In the genomic region with DNA sequence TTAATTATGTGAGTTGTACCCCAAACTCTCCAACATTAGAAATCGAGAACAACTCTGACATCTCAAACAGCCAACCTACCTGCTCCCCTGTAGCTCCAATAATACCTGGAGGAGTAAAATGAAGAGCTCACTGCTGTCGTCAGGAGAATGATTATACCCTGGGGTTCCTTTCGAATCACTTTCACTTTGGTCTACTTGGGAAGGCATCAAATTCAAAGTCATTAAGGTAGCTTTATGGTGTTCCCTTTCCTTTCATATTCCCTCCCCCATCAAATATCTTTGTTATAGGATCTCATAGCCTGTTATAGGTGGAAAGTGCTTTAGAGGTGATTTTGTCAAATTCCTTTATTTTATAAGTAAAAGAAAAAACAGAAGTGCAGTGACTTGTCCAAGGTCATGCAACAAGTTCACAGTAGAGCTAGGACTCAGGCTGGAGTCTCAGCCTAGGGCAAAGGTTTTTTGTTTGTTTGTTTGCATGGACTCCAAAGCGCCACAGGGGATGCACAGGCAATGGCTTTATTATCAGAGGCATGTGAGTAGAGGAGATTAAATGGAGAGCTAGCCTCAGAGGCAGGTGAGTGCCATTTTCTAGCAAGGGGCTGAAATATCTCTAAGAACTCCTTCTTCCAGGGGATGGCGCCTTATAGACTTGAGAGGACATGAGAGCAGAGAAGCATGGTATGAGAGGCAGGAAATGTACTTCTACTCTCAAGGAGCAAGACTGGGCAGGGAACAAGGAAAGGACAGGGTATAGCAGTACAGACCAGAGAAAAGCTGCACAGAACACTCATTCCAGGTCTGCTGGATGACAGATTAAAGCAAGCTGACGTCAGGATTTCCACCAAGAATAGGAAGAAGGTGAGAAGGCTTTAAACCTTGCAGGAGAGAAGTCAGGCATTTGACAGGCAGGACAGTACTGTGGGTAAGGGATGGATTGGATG, we compare ENCODE assay signal across 33 cellular contexts.
A peak's percentile ranks its signal among the peaks of the same experiment; 100 is the strongest.
DNase-seq lines count a peak whose midpoint lies in the region; ATAC-seq and TF ChIP-seq lines count a peak whose summit lies in the region.
"Had no signal": no experiment of that assay in that cellular context is flagged by ENCODE, and none has a peak within 500 bp of the region (broad histone marks: within the 10 kb centered on the region; RNA-seq: fewer than 3 reads in every experiment).

No MANE protein-coding gene starts in this region.

- H3K9ac ChIP-seq in H9 (ENCODE audit: extremely low read depth, insufficient read length, low read length): no peak overlapping the region
- H3K9ac ChIP-seq: SK-N-SH had no signal

- H2BK15ac ChIP-seq in H9 (ENCODE audit: low read depth, low read length): no peak overlapping the region

- H3K4me2 ChIP-seq in H9 (ENCODE audit: insufficient read depth, insufficient read length, low read length): no peak overlapping the region
- H3K4me2 ChIP-seq: SK-N-SH, smooth muscle cell had no signal

- no peak overlapping the region for H4K91ac ChIP-seq in H9 (ENCODE audit: insufficient read length, low read depth, low read length)

- no peaks in the 10 kb centered on the region for H3K9me3 ChIP-seq in H9 (ENCODE audit: control insufficient read depth, low read depth, low read length)
- no peaks in the 10 kb centered on the region for H3K9me3 ChIP-seq in mucosa of descending colon
- no peaks in the 10 kb centered on the region for H3K9me3 ChIP-seq in left ventricle myocardium inferior (replicated peaks)
- H3K9me3 ChIP-seq: ascending aorta, BE2C, esophagus squamous epithelium, heart right ventricle, SK-N-SH, tibial artery had no signal

- no peak overlapping the region for H2BK20ac ChIP-seq in H9 (ENCODE audit: low read depth, low read length, poor library complexity, severe bottlenecking)

- no peaks in the 10 kb centered on the region for H3K9me3 Mint-ChIP-seq in H9
- H3K9me3 Mint-ChIP-seq: activated naive CD8-positive, alpha-beta T cell treated with anti-CD3 and anti-CD28 coated beads for 36 hours; memory B cell; naive thymus-derived CD4-positive, alpha-beta T cell had no signal

- H3K27me3 ChIP-seq in H9 (ENCODE audit: insufficient read depth, low read length): no peaks in the 10 kb centered on the region
- H3K27me3 ChIP-seq in left ventricle myocardium inferior (ENCODE audit: low read depth): no peaks in the 10 kb centered on the region
- H3K27me3 ChIP-seq: ascending aorta, BE2C, esophagus squamous epithelium, tibial artery had no signal

- H3K79me1 ChIP-seq in H9 (ENCODE audit: insufficient read depth, low read depth, low read length, poor library complexity, severe bottlenecking): no peaks in the 10 kb centered on the region

- H3K36me3 ChIP-seq in mucosa of descending colon (ENCODE audit: low read depth) (no peaks in the 10 kb centered on the region), left ventricle myocardium inferior (no peaks in the 10 kb centered on the region)
- H3K36me3 ChIP-seq: ascending aorta, BE2C, esophagus squamous epithelium, heart right ventricle, tibial artery had no signal

- H3K27ac ChIP-seq in H9 (ENCODE audit: insufficient read length, low read depth, low read length) (no peak overlapping the region), left ventricle myocardium inferior (replicated peaks) (no peak overlapping the region)
- H3K27ac ChIP-seq: ascending aorta, esophagus squamous epithelium, heart right ventricle, tibial artery had no signal

- H3K4ac ChIP-seq in H9 (ENCODE audit: low read depth, low read length): no peak overlapping the region

- no peak overlapping the region for H3K18ac ChIP-seq in H9 (ENCODE audit: insufficient read length, low read depth, low read length)

- intact Hi-C loops in mucosa of descending colon (cut with DNase I, micrococcal nuclease) (no loop called here), left ventricle myocardium inferior (cut with micrococcal nuclease) (loop anchor here (10.0 kb wide), 1 partner anchor 343 kb away; no protein-coding TSS in a partner anchor)

- no peaks in the 10 kb centered on the region for H4K20me1 ChIP-seq in H9 (ENCODE audit: control insufficient read depth, insufficient read depth, insufficient read length)

- no peak overlapping the region for H3K4me3 Mint-ChIP-seq in H9
- H3K4me3 Mint-ChIP-seq: activated CD8-positive, alpha-beta T cell treated with anti-CD3 and anti-CD28 coated beads, Interleukin-2, amount 10 ng/mL, durations not matched to agents 7 days and 5 days; activated naive CD8-positive, alpha-beta T cell treated with anti-CD3 and anti-CD28 coated beads for 36 hours; memory B cell; naive thymus-derived CD4-positive, alpha-beta T cell; T-helper 17 cell had no signal

- no CpG with 5 or more reads among the region's 6 CpGs for WGBS in H9 (ENCODE audit: extremely low coverage, insufficient read length, low lambda C conversion rate)

- H3K14ac ChIP-seq in H9 (ENCODE audit: insufficient read depth, low read length): no peak overlapping the region

- no peak overlapping the region for H3T11ph ChIP-seq in H9 (ENCODE audit: low read length)

- no peak overlapping the region for H2BK120ac ChIP-seq in H9 (ENCODE audit: low read depth, low read length, poor library complexity, severe bottlenecking)

- DNase-seq in COLO668 (lab: John Stamatoyannopoulos, UW; ENCODE audit: unreplicated experiment) (peak; percentile 8), H9 (no peak), SW480 (ENCODE audit: low spot score) (peak; percentile 18), mucosa of descending colon (no peak), left ventricle myocardium inferior (no peak), OCI-M1 (lab: John Stamatoyannopoulos, UW) (no peak)
- DNase-seq in activated effector memory CD4-positive, alpha-beta T cell treated with Interleukin-2 at 50 U/mL for 16 hours: no peak
- DNase-seq: ACHN; activated CD4-positive, alpha-beta T cell treated with anti-CD3 and anti-CD28 coated beads for 1 hour; activated CD8-positive, alpha-beta T cell treated with anti-CD3 and anti-CD28 coated beads, Interleukin-2, amount 10 ng/mL, durations not matched to agents 7 days and 5 days; activated naive CD8-positive, alpha-beta T cell treated with anti-CD3 and anti-CD28 coated beads for 36 hours; activated T-cell treated with anti-CD3 and anti-CD28 coated beads for 4 hours; BE2C; central memory CD4-positive, alpha-beta T cell; dermis blood vessel endothelial cell; esophagus squamous epithelium; foreskin melanocyte; heart right ventricle; KG1; kidney glomerular epithelial cell; naive thymus-derived CD4-positive, alpha-beta T cell; NCI-H2227 treated with DMSO at 0.1 percent for 48 hours; NCI-H82; SK-N-SH; stimulated activated CD4-positive, alpha-beta T cell treated with anti-CD3 and anti-CD28 coated beads, Interleukin-1b, Interleukin-23, amount 100 ng/mL, for 48 hours; stimulated activated CD8-positive, alpha-beta memory T cell treated with anti-CD3 and anti-CD28 coated beads, Interleukin-4, amount 100 ng/mL, for 48 hours; T-helper 17 cell; tibial artery had no signal

- H3K23ac ChIP-seq in H9 (ENCODE audit: insufficient read length, low read depth, low read length): no peak overlapping the region

- no peak overlapping the region for H2BK12ac ChIP-seq in H9 (ENCODE audit: insufficient read length, low read depth, low read length)

- no peaks in the 10 kb centered on the region for H3K23me2 ChIP-seq in H9 (ENCODE audit: insufficient read length, low read depth, low read length, poor library complexity, severe bottlenecking)

- peak overlapping the region in 1 of 3 experiments; percentile 22; a peak in 1 of 7 replicates for H3K27ac Mint-ChIP-seq in H9
- H3K27ac Mint-ChIP-seq: activated CD8-positive, alpha-beta T cell treated with anti-CD3 and anti-CD28 coated beads, Interleukin-2, amount 10 ng/mL, durations not matched to agents 7 days and 5 days; activated naive CD8-positive, alpha-beta T cell treated with anti-CD3 and anti-CD28 coated beads for 36 hours; memory B cell; naive thymus-derived CD4-positive, alpha-beta T cell; T-helper 17 cell had no signal

- H3K4me3 ChIP-seq in mucosa of descending colon: no peak overlapping the region
- no peak overlapping the region for H3K4me3 ChIP-seq in left ventricle myocardium inferior
- H3K4me3 ChIP-seq: ascending aorta, esophagus squamous epithelium, GM12878, heart right ventricle, smooth muscle cell, tibial artery had no signal

- peak; percentile 18; the same call in 1 of the 3 replicates for TF ChIP-seq CTCF in H9 (conservative IDR thresholded peaks at IDR 0.05)
- TF ChIP-seq CTCF in mucosa of descending colon (IDR thresholded peaks at IDR 0.05): no peak
- no peak for TF ChIP-seq CTCF in left ventricle myocardium inferior (IDR thresholded peaks at IDR 0.05; ENCODE audit: borderline replicate concordance)

- H3K27me3 Mint-ChIP-seq in H9 (ENCODE audit: low read depth): no peaks in the 10 kb centered on the region
- H3K27me3 Mint-ChIP-seq: activated naive CD8-positive, alpha-beta T cell treated with anti-CD3 and anti-CD28 coated beads for 36 hours; memory B cell; naive thymus-derived CD4-positive, alpha-beta T cell; T-helper 17 cell had no signal

- H3K56ac ChIP-seq in H9 (ENCODE audit: insufficient read length, low read depth, low read length): no peak overlapping the region

- H2AK5ac ChIP-seq in H9 (ENCODE audit: insufficient read length, low read length): no peak overlapping the region

- H3K4me1 Mint-ChIP-seq in H9: peaks cover 33 to 35% of the 10 kb centered on the region in 2 experiments
- H3K4me1 Mint-ChIP-seq: memory B cell, T-helper 17 cell had no signal

- H2BK5ac ChIP-seq in H9 (ENCODE audit: insufficient read length, low read length): no peak overlapping the region

- H3K36me3 Mint-ChIP-seq in H9 (ENCODE audit: insufficient read depth in 1 of 3, low read depth in 3 of 3): peaks cover 0 to 4% (median 0%) of the 10 kb centered on the region in 3 experiments; a peak in 1 of 7 replicates
- H3K36me3 Mint-ChIP-seq: activated naive CD8-positive, alpha-beta T cell treated with anti-CD3 and anti-CD28 coated beads for 36 hours; memory B cell; naive thymus-derived CD4-positive, alpha-beta T cell had no signal

- H4K5ac ChIP-seq in H9 (ENCODE audit: insufficient read length, low read depth, low read length): no peak overlapping the region

- no peak overlapping the region for H2AFZ ChIP-seq in H9 (ENCODE audit: low read length)

- H4K8ac ChIP-seq in H9 (replicated peaks; ENCODE audit: insufficient read length, low read depth, low read length): no peak overlapping the region

- peaks cover 11% of the 10 kb centered on the region for H3K4me1 ChIP-seq in H9 (ENCODE audit: insufficient read depth, low read length)
- H3K4me1 ChIP-seq in mucosa of descending colon (ENCODE audit: low read depth): no peaks in the 10 kb centered on the region
- H3K4me1 ChIP-seq in left ventricle myocardium inferior: no peaks in the 10 kb centered on the region
- H3K4me1 ChIP-seq: ascending aorta, BE2C, esophagus squamous epithelium, heart right ventricle, tibial artery had no signal

- ATAC-seq in mucosa of descending colon (peak; percentile 60), HG02610 (IDR thresholded peaks at IDR 0.05; ENCODE audit: unreplicated experiment) (no peak)
- ATAC-seq: activated CD8-positive, alpha-beta T cell treated with anti-CD3 and anti-CD28 coated beads, Interleukin-2, amount 10 ng/mL, durations not matched to agents 7 days and 5 days; GM12878; heart right ventricle; naive thymus-derived CD4-positive, alpha-beta T cell; T-helper 17 cell had no signal

- no peaks in the 10 kb centered on the region for H3K79me2 ChIP-seq in H9 (ENCODE audit: insufficient read depth, low read length)

Comparison
In these comparisons a context has a peak if more than half of its experiments do, and no peak if none do; other contexts are left out.
1. DNase-seq: peak in COLO668 (single experiment) and SW480 (single experiment); none in H9 (single experiment), mucosa of descending colon (0 of 3), activated effector memory CD4-positive, alpha-beta T cell treated with Interleukin-2 at 50 U/mL for 16 hours (single experiment), left ventricle myocardium inferior (single experiment) and OCI-M1 (single experiment).